In the genomic region with DNA sequence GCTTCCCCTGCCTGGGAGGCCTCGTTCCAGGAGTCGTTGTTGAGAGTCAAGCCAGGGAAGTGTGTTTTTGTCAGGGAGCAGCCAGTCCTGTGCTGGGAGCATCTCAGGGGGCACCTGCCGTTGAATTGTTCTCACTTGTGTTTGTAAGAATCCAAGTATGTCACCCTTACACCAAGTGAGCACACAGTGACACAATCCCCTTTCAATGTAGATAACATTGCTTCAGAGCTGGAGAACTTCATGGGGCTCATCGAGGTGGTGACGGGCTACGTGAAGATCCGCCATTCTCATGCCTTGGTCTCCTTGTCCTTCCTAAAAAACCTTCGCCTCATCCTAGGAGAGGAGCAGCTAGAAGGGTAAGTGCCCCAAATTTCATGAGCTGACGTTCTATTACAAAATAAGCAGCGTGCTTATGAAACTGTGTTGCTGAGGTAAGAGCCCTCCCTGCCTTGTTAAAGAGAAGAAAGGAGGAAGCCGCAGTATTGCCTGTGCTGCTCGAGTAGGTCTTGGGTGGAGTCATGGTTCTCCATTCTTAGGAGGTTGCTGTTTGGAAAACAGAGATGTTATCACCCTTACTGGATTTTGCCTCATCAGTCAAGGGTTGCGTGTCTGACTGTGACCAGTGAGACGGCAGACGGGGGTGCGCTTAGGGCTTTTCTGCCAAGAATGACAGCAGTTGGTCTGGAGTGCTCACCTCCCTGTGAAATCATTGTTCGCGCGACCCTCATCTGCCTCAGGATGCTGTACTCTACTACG, we compare ENCODE assay signal across 12 cellular contexts.
A peak's percentile ranks its signal among the peaks of the same experiment; 100 is the strongest.
DNase-seq lines count a peak whose midpoint lies in the region; FAIRE-seq and TF ChIP-seq lines count a peak whose summit lies in the region.
"Had no signal": no experiment of that assay in that cellular context is flagged by ENCODE, and none has a peak within 500 bp of the region (broad histone marks: within the 10 kb centered on the region; RNA-seq: fewer than 3 reads in every experiment).

No MANE protein-coding gene starts in this region.

- FAIRE-seq in HTR-8/SVneo (lab: Jason Lieb, UNC) (peak; percentile 38), kidney (lab: Jason Lieb, UNC) (no peak)
- FAIRE-seq: D721Med, GM12891 had no signal

- no peak overlapping the region for H3K27ac ChIP-seq in kidney (ENCODE audit: low read depth in 2 of 2, low read length in 2 of 2)

- peaks cover 19% of the 10 kb centered on the region for H3K36me3 Mint-ChIP-seq in glutamatergic neuron (ENCODE audit: unreplicated experiment)

- peaks cover 2 to 6% of the 10 kb centered on the region in 2 donors for H3K4me1 ChIP-seq in kidney (ENCODE audit: control insufficient read depth in 1 of 2, insufficient read depth in 1 of 2, low read depth in 1 of 2, low read length in 2 of 2)

- intact Hi-C loops in kidney (cut with DNase I), result no loop called here

- peaks cover 11% of the 10 kb centered on the region for H3K9me3 Mint-ChIP-seq in glutamatergic neuron (ENCODE audit: unreplicated experiment)
- H3K9me3 Mint-ChIP-seq: activated T-cell treated with anti-CD3 and anti-CD28 coated beads, Interleukin-2, amount 50 U/mL, for 72 hours had no signal

- DNase-seq in HTR-8/SVneo (ENCODE audit: insufficient read length, low spot score) (peak; percentile 68), SHP77 (lab: John Stamatoyannopoulos, UW) (peak; percentile 50 to 64), glutamatergic neuron (no peak), retina (peak; percentile 52), kidney (no peak), DMS53 (lab: John Stamatoyannopoulos, UW) (no peak), NCI-H1436 (lab: John Stamatoyannopoulos, UW) (no peak), GM20000 (ENCODE audit: low spot score) (no peak)
- DNase-seq: activated T-cell treated with anti-CD3 and anti-CD28 coated beads, Interleukin-2, amount 50 U/mL, for 72 hours; NCI-H1105 had no signal

- H3K9ac ChIP-seq in kidney (ENCODE audit: low read length in 2 of 2), result no peak overlapping the region

- H3K4me3 ChIP-seq in kidney (ENCODE audit: low read length in 2 of 2), result no peak overlapping the region

- H3K4me3 Mint-ChIP-seq in glutamatergic neuron (ENCODE audit: unreplicated experiment), result peak overlapping the region; percentile 49
- H3K4me3 Mint-ChIP-seq: activated T-cell treated with anti-CD3 and anti-CD28 coated beads, Interleukin-2, amount 50 U/mL, for 72 hours had no signal

- H3K4me1 Mint-ChIP-seq in glutamatergic neuron (ENCODE audit: low read depth, unreplicated experiment), result peaks cover 44% of the 10 kb centered on the region

- peaks cover 15% of the 10 kb centered on the region for H3K27me3 Mint-ChIP-seq in glutamatergic neuron (ENCODE audit: unreplicated experiment)

- peak overlapping the region; percentile 54 for H3K27ac Mint-ChIP-seq in glutamatergic neuron (ENCODE audit: unreplicated experiment)
- H3K27ac Mint-ChIP-seq: activated T-cell treated with anti-CD3 and anti-CD28 coated beads, Interleukin-2, amount 50 U/mL, for 72 hours had no signal

- H3K36me3 ChIP-seq in kidney (ENCODE audit: control insufficient read depth in 1 of 2, insufficient read depth in 2 of 2, low read length in 2 of 2), result peaks cover 7 to 21% of the 10 kb centered on the region in 2 donors

- H3K9me3 ChIP-seq in kidney (ENCODE audit: control insufficient read depth in 1 of 2, low read length in 2 of 2), result no peaks in the 10 kb centered on the region

- no peak for TF ChIP-seq CTCF in glutamatergic neuron (IDR thresholded peaks at IDR 0.05; ENCODE audit: partially characterized antibody, unreplicated experiment)
- no peak for TF ChIP-seq CTCF in kidney (IDR thresholded peaks at IDR 0.05; ENCODE audit: borderline replicate concordance, extremely low read depth, insufficient read depth)
- no peak for TF ChIP-seq CTCF in GM20000 (IDR thresholded peaks at IDR 0.05; ENCODE audit: extremely low read depth, missing control alignments)

Comparison
In these comparisons a context has a peak if more than half of its experiments do, and no peak if none do; other contexts are left out.
1. DNase-seq: peak in HTR-8/SVneo (single experiment), SHP77 (2 of 2) and retina (single experiment); none in glutamatergic neuron (single experiment), kidney (single experiment), DMS53 (single experiment), NCI-H1436 (single experiment) and GM20000 (single experiment).